In genomic region chr13:34941835-34942731, GRCh38 we compare ENCODE assay signal across 8 cellular contexts. TPM values are rescaled to one million over a fixed set of nuclear protein-coding genes. Genes with fewer than 3 reads are reported as not detected.
DNase-seq lines count a peak whose midpoint lies in the region; ATAC-seq and TF ChIP-seq lines count a peak whose summit lies in the region.

TSS of gene NBEA (plus strand) at chr13:34942270. CDS start at chr13:34942821, 551 bp downstream.

- no peaks in the 10 kb centered on the region for H3F3A ChIP-seq in PC-3 (ENCODE audit: low read length, unreplicated experiment)

- no peak within 1 kb of the TSS for H3K27ac ChIP-seq in PC-3 (ENCODE audit: low read length)
- H3K27ac ChIP-seq in muscle layer of colon (ENCODE audit: low read depth, low read length): peak within 1 kb of the TSS; percentile 91

- no peaks in the 10 kb centered on the region for H3K9me3 ChIP-seq in PC-3 (ENCODE audit: low read length)
- H3K9me3 ChIP-seq in muscle layer of colon (ENCODE audit: low read length): no peaks in the 10 kb centered on the region

- BruUV-seq in PC-3 (replicated peaks; lab: Mats Ljungman, UMichigan): no TSS peak

- H3K36me3 ChIP-seq in PC-3 (ENCODE audit: low read depth, low read length) (no peaks in the 10 kb centered on the region), muscle layer of colon (ENCODE audit: insufficient read depth, low read length) (no peaks in the 10 kb centered on the region)

- H3K9me2 ChIP-seq in PC-3 (replicated peaks; ENCODE audit: low read length): no peaks in the 10 kb centered on the region

- H3K79me2 ChIP-seq in PC-3 (ENCODE audit: low read length): peaks cover 38% of the 10 kb centered on the region

- POLR2A ChIA-PET in PC-3 (lab: Charles Lee; ENCODE audit: unreplicated experiment): interaction anchor here (0.6 kb wide), 1 partner anchor 888 kb away, joined by 3 read pairs; no protein-coding TSS in a partner anchor

- H3K4me1 ChIP-seq in PC-3 (ENCODE audit: insufficient read depth, low read length) (peaks cover 24% of the 10 kb centered on the region), muscle layer of colon (ENCODE audit: insufficient read depth, low read length) (peaks cover 12% of the 10 kb centered on the region)

- DNase-seq in CMK (ENCODE audit: low read depth) (peak; percentile 15), GM20000 (ENCODE audit: low spot score) (peak; percentile 87), HT1080 (ENCODE audit: low read depth) (peak; percentile 67), PC-3 (peak; percentile 74)
- peak; percentile 82 for DNase-seq in activated T-cell treated with anti-CD3 and anti-CD28 coated beads, Interleukin-2, amount 50 U/mL, for 4 hours
- DNase-seq in stimulated activated CD8-positive, alpha-beta memory T cell treated with anti-CD3 and anti-CD28 coated beads, Interleukin-7, amount 100 ng/mL, for 24 hours (ENCODE audit: low read depth): peak; percentile 55

- H3K9me3 Mint-ChIP-seq in activated T-cell treated with anti-CD3 and anti-CD28 coated beads, Interleukin-2, amount 50 U/mL, for 4 hours: no peaks in the 10 kb centered on the region

- intact Hi-C loops in PC-3 (cut with micrococcal nuclease): loop anchor here (5.0 kb wide), 3 partner anchors 210 to 475 kb away; no protein-coding TSS in a partner anchor

- CTCF ChIA-PET in PC-3 (lab: Charles Lee): no interaction called here

- H3K36me3 Mint-ChIP-seq in activated T-cell treated with anti-CD3 and anti-CD28 coated beads, Interleukin-2, amount 50 U/mL, for 4 hours (ENCODE audit: insufficient read depth): no peaks in the 10 kb centered on the region

- no peaks in the 10 kb centered on the region for H4K20me1 ChIP-seq in PC-3 (ENCODE audit: low read length)

- peak within 1 kb of the TSS; percentile 97 for H3K4me2 ChIP-seq in PC-3 (ENCODE audit: low read length)

- peaks cover 14% of the 10 kb centered on the region for H3K4me1 Mint-ChIP-seq in activated T-cell treated with anti-CD3 and anti-CD28 coated beads, Interleukin-2, amount 50 U/mL, for 4 hours (ENCODE audit: low read depth)

- peak within 1 kb of the TSS; percentile 95 for H2AFZ ChIP-seq in PC-3 (ENCODE audit: low read length)

- peak; percentile 68 for ATAC-seq in PC-3
- ATAC-seq in activated T-cell treated with anti-CD3 and anti-CD28 coated beads, Interleukin-2, amount 50 U/mL, for 4 hours: peak; percentile 72 to 73
- ATAC-seq in esophagus mucosa: peak; percentile 69

- H3K9ac ChIP-seq in PC-3 (ENCODE audit: low read length) (peak within 1 kb of the TSS; percentile 60), muscle layer of colon (ENCODE audit: low read length) (peak within 1 kb of the TSS; percentile 72)

- TF ChIP-seq CTCF in GM20000 (IDR thresholded peaks at IDR 0.05; ENCODE audit: extremely low read depth, missing control alignments): no peak
- no peak for TF ChIP-seq CTCF in PC-3 (conservative IDR thresholded peaks at IDR 0.05; ENCODE audit: low read depth, low read length)

- peaks cover 34% of the 10 kb centered on the region for H3K27me3 Mint-ChIP-seq in activated T-cell treated with anti-CD3 and anti-CD28 coated beads, Interleukin-2, amount 50 U/mL, for 4 hours (ENCODE audit: low read depth)

- H3K4me3 ChIP-seq in PC-3 (ENCODE audit: low read length) (peak within 1 kb of the TSS; percentile 92), muscle layer of colon (ENCODE audit: low read depth in 1 of 2, low read length in 2 of 2) (peak within 1 kb of the TSS; percentile 85 to 95)

- no peaks in the 10 kb centered on the region for H3K27me3 ChIP-seq in PC-3 (ENCODE audit: low read length)
- H3K27me3 ChIP-seq in muscle layer of colon (ENCODE audit: control insufficient read depth in 1 of 2, insufficient read depth in 2 of 2, low read length in 2 of 2): no peaks in the 10 kb centered on the region

- peak within 1 kb of the TSS; percentile 87 for H3K4me3 Mint-ChIP-seq in activated T-cell treated with anti-CD3 and anti-CD28 coated beads, Interleukin-2, amount 50 U/mL, for 4 hours

RNA-seq across cellular contexts. Expression of gene NBEA, which starts in this region (rescaled TPM):
- 2.0 and 3.2 TPM in 2 replicates for total RNA-seq in HT1080 (2014; rRNA removed; shearing (Covaris generic))
- 2.4 and 2.6 TPM in 2 replicates for polyA plus RNA-seq in HT1080 (2015; cell fraction: cytosol; rRNA removed)
- polyA plus RNA-seq in HT1080 (2015; cell fraction: nucleus; rRNA removed): 6.6 and 7.5 TPM in 2 replicates
- total RNA-seq in PC-3 (2014; rRNA removed): 4.4 and 6.2 TPM in 2 replicates
- total RNA-seq in activated T-cell treated with anti-CD3 and anti-CD28 coated beads, Interleukin-2, amount 50 U/mL, for 4 hours: under 1 TPM; 0.19 to 0.58 (median 0.43) TPM
- total RNA-seq in esophagus mucosa: 1.2 TPM

Comparison
In these comparisons a context has a peak if more than half of its experiments do, and no peak if none do; other contexts are left out.
1. Peak in DNase-seq and ATAC-seq in activated T-cell treated with anti-CD3 and anti-CD28 coated beads, Interleukin-2, amount 50 U/mL, for 4 hours; RNA of the gene not detected or under 1 TPM.
2. DNase-seq: peak in every context shown above with its lines; median percentile 87 in GM20000; 82 in activated T-cell treated with anti-CD3 and anti-CD28 coated beads, Interleukin-2, amount 50 U/mL, for 4 hours; 74 in PC-3; 67 in HT1080; 55 in stimulated activated CD8-positive, alpha-beta memory T cell treated with anti-CD3 and anti-CD28 coated beads, Interleukin-7, amount 100 ng/mL, for 24 hours; 15 in CMK.